ENCODE assay signal across 1 cellular context in the genomic region with DNA sequence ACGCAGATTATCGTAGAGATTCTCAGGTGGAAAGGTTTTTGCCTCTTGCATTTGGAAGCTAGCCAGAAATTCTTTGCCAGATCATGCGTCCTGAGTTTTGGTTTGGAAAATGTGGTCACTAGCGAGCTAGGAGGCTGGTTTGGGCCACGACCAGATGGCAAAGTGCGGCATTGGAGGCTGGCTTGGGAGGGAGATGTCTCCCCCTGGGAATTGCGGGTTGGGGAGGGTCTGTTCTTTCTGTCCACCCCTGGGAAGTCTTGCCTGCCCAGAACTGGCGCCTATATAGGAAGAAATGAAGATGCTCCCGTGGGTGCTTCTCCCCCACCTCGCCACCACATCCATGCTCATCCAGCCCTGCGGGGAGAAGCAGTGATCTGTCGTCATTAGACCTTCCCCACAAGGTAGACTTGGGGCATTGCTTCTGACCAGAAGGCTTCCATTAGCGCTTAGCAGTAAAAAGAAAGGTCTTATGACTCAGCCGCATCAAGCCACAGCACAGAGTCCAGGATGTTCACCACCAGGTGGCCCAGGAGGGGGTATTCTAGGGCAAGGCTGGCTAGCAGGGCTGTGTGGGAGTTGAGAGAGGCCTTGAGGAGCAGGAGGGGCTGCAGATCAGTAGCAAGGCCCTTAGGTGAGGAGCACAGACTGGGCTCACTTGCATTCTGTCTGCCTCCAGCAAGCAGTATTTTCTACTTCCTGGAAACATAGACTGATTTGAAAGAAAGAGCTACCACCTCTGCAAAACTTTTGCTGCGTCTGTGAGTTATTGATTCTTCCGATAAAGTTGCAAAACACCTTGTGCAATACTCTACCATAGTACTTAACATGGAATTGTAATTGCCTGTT.
TF ChIP-seq lines count a peak whose summit lies in the region.

No MANE protein-coding gene starts in this region.

TF ChIP-seq in HepG2, 621 proteins besides CTCF, POLR2A, EP300 and RAD21 (continued from another document and continues in another):
- TF ChIP-seq, protein P1, sequence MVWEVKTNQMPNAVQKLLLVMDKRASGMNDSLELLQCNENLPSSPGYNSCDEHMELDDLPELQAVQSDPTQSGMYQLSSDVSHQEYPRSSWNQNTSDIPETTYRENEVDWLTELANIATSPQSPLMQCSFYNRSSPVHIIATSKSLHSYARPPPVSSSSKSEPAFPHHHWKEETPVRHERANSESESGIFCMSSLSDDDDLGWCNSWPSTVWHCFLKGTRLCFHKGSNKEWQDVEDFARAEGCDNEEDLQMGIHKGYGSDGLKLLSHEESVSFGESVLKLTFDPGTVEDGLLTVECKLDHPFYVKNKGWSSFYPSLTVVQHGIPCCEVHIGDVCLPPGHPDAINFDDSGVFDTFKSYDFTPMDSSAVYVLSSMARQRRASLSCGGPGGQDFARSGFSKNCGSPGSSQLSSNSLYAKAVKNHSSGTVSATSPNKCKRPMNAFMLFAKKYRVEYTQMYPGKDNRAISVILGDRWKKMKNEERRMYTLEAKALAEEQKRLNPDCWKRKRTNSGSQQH (CRISPR knock-in tag; IDR thresholded peaks at IDR 0.05; ENCODE audit: low read depth) = no peak
- peak; percentile 67 for TF ChIP-seq ELF3 (CRISPR knock-in tag; IDR thresholded peaks at IDR 0.05)
- TF ChIP-seq ATF6 (CRISPR knock-in tag; conservative IDR thresholded peaks at IDR 0.05) = peak; percentile 58; the same call in 1 of the 2 replicates
- TF ChIP-seq ZNF17 (CRISPR knock-in tag; IDR thresholded peaks at IDR 0.05) = no peak
- TF ChIP-seq TOPORS (CRISPR knock-in tag; IDR thresholded peaks at IDR 0.05) = no peak
- TF ChIP-seq ARID3A (IDR thresholded peaks at IDR 0.05; ENCODE audit: low read depth, low read length) = peak; percentile 69
- TF ChIP-seq DMTF1 (CRISPR knock-in tag; IDR thresholded peaks at IDR 0.05) = no peak
- TF ChIP-seq ZNF205 (CRISPR knock-in tag; IDR thresholded peaks at IDR 0.05) = no peak; the same call in 1 of the 2 replicates
- TF ChIP-seq ZNF276 (CRISPR knock-in tag; IDR thresholded peaks at IDR 0.05; ENCODE audit: low read depth) = 0 out of 2 replicates have a peak, but pooled peaks have one; percentile 54
- no peak for TF ChIP-seq ZNF530 (CRISPR knock-in tag; IDR thresholded peaks at IDR 0.05; ENCODE audit: low read depth)
- 0 out of 2 replicates have a peak, but pooled peaks have one; percentile 43 for TF ChIP-seq HNF4G (IDR thresholded peaks at IDR 0.05; ENCODE audit: borderline replicate concordance, low read depth, low read length)
- no peak for TF ChIP-seq HNF4G (CRISPR knock-in tag; IDR thresholded peaks at IDR 0.05; ENCODE audit: borderline replicate concordance, low read depth)
- peak; percentile 88 for TF ChIP-seq CEBPG (CRISPR knock-in tag; IDR thresholded peaks at IDR 0.05)
- peak; percentile 24 for TF ChIP-seq CCAR2 (optimal IDR thresholded peaks at IDR 0.05; ENCODE audit: low read depth, low read length)
- no peak for TF ChIP-seq MXD1 (CRISPR knock-in tag; IDR thresholded peaks at IDR 0.05)
- TF ChIP-seq RXRB (CRISPR knock-in tag; IDR thresholded peaks at IDR 0.05; ENCODE audit: borderline replicate concordance) = peak; percentile 81; the same call in 1 of the 2 replicates
- no peak for TF ChIP-seq ZBTB42 (CRISPR knock-in tag; IDR thresholded peaks at IDR 0.05)
- peak; percentile 57; the same call in 1 of the 2 replicates for TF ChIP-seq NCOR1 (IDR thresholded peaks at IDR 0.05; ENCODE audit: borderline replicate concordance, low read length)
- TF ChIP-seq ZBTB40 (IDR thresholded peaks at IDR 0.05) = no peak
- peak; percentile 44; the same call in 1 of the 2 replicates for TF ChIP-seq ZBTB40 (CRISPR knock-in tag; IDR thresholded peaks at IDR 0.05)
- TF ChIP-seq GLI4 (CRISPR knock-in tag; IDR thresholded peaks at IDR 0.05; ENCODE audit: borderline replicate concordance) = no peak
- TF ChIP-seq, protein P2, sequence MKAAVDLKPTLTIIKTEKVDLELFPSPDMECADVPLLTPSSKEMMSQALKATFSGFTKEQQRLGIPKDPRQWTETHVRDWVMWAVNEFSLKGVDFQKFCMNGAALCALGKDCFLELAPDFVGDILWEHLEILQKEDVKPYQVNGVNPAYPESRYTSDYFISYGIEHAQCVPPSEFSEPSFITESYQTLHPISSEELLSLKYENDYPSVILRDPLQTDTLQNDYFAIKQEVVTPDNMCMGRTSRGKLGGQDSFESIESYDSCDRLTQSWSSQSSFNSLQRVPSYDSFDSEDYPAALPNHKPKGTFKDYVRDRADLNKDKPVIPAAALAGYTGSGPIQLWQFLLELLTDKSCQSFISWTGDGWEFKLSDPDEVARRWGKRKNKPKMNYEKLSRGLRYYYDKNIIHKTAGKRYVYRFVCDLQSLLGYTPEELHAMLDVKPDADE (CRISPR knock-in tag; IDR thresholded peaks at IDR 0.05) = no peak
- TF ChIP-seq, protein P3, sequence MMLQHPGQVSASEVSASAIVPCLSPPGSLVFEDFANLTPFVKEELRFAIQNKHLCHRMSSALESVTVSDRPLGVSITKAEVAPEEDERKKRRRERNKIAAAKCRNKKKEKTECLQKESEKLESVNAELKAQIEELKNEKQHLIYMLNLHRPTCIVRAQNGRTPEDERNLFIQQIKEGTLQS (CRISPR knock-in tag; IDR thresholded peaks at IDR 0.05) = peak; percentile 42; the same call in 1 of the 2 replicates
- TF ChIP-seq ELF4 (CRISPR knock-in tag; IDR thresholded peaks at IDR 0.05; ENCODE audit: borderline replicate concordance) = no peak
- TF ChIP-seq U2AF2 (IDR thresholded peaks at IDR 0.05; ENCODE audit: low read depth, low read length) = no peak
- no peak for TF ChIP-seq MAFF (IDR thresholded peaks at IDR 0.05; ENCODE audit: low read depth, low read length)
- no peak for TF ChIP-seq PRPF4 (IDR thresholded peaks at IDR 0.05; ENCODE audit: low read depth, low read length, poor library complexity, severe bottlenecking)
- TF ChIP-seq, protein P4, sequence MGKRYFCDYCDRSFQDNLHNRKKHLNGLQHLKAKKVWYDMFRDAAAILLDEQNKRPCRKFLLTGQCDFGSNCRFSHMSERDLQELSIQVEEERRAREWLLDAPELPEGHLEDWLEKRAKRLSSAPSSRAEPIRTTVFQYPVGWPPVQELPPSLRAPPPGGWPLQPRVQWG (CRISPR knock-in tag; IDR thresholded peaks at IDR 0.05; ENCODE audit: borderline replicate concordance, low read depth) = no peak
- TF ChIP-seq EHMT2 (IDR thresholded peaks at IDR 0.05; ENCODE audit: borderline replicate concordance, low read depth, low read length) = no peak
- TF ChIP-seq MED13 (CRISPR knock-in tag; IDR thresholded peaks at IDR 0.05) = no peak
